8 cellular contexts compared by ENCODE assay signal in the genomic region with DNA sequence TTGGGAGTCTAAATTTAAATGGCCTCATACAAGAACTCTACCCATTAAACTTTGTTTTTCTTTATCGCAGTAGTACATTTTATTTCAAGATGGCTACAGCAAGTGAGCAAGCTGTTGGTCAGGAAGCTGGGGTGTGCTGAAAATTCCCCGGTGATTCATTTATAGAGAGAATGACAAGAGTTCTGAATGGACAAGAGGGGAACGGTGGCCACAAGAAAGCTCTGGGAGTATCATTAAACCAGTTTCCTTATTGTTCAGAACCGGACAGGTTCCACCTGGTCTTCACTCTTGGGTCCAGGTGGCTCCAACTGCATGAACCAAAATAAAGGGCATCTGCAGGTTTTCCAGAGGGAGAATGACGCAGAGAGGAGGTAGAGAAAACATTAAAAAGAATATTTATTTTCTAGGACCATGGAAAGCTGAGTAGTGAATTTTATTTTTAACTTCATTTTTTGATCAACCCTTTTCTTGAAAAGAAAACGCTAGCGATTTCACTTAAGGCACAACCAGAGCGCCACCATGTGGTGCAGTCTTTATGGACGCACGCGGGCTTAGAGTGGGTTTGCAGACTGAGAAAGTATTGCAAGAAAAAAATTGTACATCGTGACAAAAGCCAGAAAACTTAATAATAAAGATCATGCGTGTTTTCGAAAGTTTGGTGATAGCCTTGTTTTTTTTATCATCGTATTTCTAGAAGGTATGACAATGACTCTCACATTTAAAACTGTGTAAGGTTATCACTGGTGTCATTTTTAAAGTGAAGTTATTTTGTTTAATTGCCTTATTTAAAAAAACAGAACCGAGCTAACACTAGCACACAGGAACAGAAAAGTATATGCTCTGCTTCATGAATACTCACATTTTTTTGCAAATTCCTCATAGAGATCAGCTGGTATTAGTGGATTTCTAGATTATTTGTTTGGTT.
DNase-seq lines count a peak whose midpoint lies in the region; ATAC-seq and TF ChIP-seq lines count a peak whose summit lies in the region.

No MANE protein-coding gene starts in this region.

- TF ChIP-seq CTCF in VCaP (conservative IDR thresholded peaks at IDR 0.05) (peak; percentile 88), right atrium auricular region (IDR thresholded peaks at IDR 0.05) (peak; percentile 25 to 65), gastrocnemius medialis (IDR thresholded peaks at IDR 0.05 in 4 of 5, conservative IDR thresholded peaks at IDR 0.05 in 1 of 5) (peak in 4 of 5 experiments; percentile 8 to 52 (median 30))

- peak; percentile 23 for DNase-seq in DMS153 (lab: John Stamatoyannopoulos, UW)
- DNase-seq in DMS153 treated with DMSO at 0.1 percent for 48 hours (lab: John Stamatoyannopoulos, UW; ENCODE audit: unreplicated experiment): no peak
- peak; percentile 51 for DNase-seq in NCI-H1694 (lab: John Stamatoyannopoulos, UW)
- no peak for DNase-seq in right atrium auricular region (ENCODE audit: low spot score)
- DNase-seq in gastrocnemius medialis: no peak
- no peak for DNase-seq in HuH-7 (ENCODE audit: low spot score)

- H3K4me1 ChIP-seq in right atrium auricular region (no peaks in the 10 kb centered on the region), gastrocnemius medialis (no peaks in the 10 kb centered on the region)

- no peak for TF ChIP-seq POLR2A in gastrocnemius medialis (IDR thresholded peaks at IDR 0.05)

- intact Hi-C loops in gastrocnemius medialis (cut with DNase I; ENCODE audit: low total_unique reads): loop anchor here (2.0 kb wide), 1 partner anchor 200 kb away; no protein-coding TSS in a partner anchor

- no peaks in the 10 kb centered on the region for H3K36me3 ChIP-seq in right atrium auricular region
- H3K36me3 ChIP-seq in gastrocnemius medialis: no peaks in the 10 kb centered on the region

- ATAC-seq in HG02759 (IDR thresholded peaks at IDR 0.05; ENCODE audit: unreplicated experiment): peak; percentile 69
- no peak for ATAC-seq in gastrocnemius medialis

- no peak overlapping the region; the same call in 1 of the 2 replicates for H3K27ac ChIP-seq in VCaP
- H3K27ac ChIP-seq in right atrium auricular region: no peak overlapping the region
- no peak overlapping the region for H3K27ac ChIP-seq in gastrocnemius medialis

- H3K27me3 ChIP-seq in right atrium auricular region: no peaks in the 10 kb centered on the region
- no peaks in the 10 kb centered on the region for H3K27me3 ChIP-seq in gastrocnemius medialis

- H3K4me3 ChIP-seq in right atrium auricular region (no peak overlapping the region), gastrocnemius medialis (no peak overlapping the region)

- in situ Hi-C loops in gastrocnemius medialis (cut with MboI; ENCODE audit: low sequenced_read_pairs in 4 of 4): loop anchor here in 1 of 4 donors (10.0 kb wide), 1 partner anchor 198 kb away; no protein-coding TSS in a partner anchor

- peaks cover 0 to 9% of the 10 kb centered on the region in 2 donors for H3K9me3 ChIP-seq in right atrium auricular region
- no peaks in the 10 kb centered on the region for H3K9me3 ChIP-seq in gastrocnemius medialis

Comparison
In these comparisons a context has a peak if more than half of its experiments do, and no peak if none do; other contexts are left out.
1. DNase-seq: peak in DMS153 (single experiment) and NCI-H1694 (single experiment); none in DMS153 treated with DMSO at 0.1 percent for 48 hours (single experiment), right atrium auricular region (single experiment), gastrocnemius medialis (0 of 2) and HuH-7 (single experiment).
2. CTCF ChIP-seq: peak in every context shown above with its lines; median percentile 88 in VCaP; 45 in right atrium auricular region; 30 in gastrocnemius medialis.